Comparison of ENCODE assay signal across 19 cellular contexts in the genomic region with DNA sequence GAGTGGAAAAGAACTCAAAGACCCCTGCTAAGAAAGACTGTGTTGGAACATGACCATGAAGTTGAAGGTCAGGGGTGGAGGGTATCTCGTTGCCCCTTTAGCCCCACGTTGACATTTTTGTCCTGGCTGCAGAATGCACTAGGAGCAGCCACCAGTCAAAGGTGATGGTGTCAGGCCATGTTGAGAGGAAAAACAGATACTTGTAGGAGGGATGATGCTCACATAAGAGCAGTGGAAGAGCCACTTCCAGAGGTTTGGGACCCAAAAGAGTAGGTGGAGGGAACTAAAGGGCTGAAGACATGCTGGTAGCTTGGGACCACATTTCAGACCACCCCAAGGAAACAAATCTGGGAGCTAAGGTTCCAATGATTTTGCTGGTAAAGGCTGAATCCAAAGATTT.
"Had no signal": no experiment of that assay in that cellular context is flagged by ENCODE, and none has a peak within 500 bp of the region (broad histone marks: within the 10 kb centered on the region; RNA-seq: fewer than 3 reads in every experiment).

No MANE protein-coding gene starts in this region.

- H3K27ac Mint-ChIP-seq: T-cell had no signal

- H3K4me3 ChIP-seq: MG63 had no signal

- H3K9me3 Mint-ChIP-seq: T-cell had no signal

- H3K4me3 Mint-ChIP-seq: T-cell had no signal

- H3K9ac ChIP-seq: SK-N-SH had no signal

- H3K4me2 ChIP-seq: SK-N-SH had no signal

- H3K36me3 ChIP-seq: MG63 had no signal

- H3K9me3 ChIP-seq: MG63, SK-N-SH had no signal

- ATAC-seq: Panc1, PC-3, T-cell had no signal

- H3K36me3 Mint-ChIP-seq: T-cell had no signal

- H3K9me2 ChIP-seq: SK-N-SH had no signal

- DNase-seq: IMR-90, MG63, NCI-H1092 treated with DMSO at 0.1 percent for 48 hours, NCI-H1436, NCI-H187, NCI-H2029, NCI-H2107, NCI-H2227 treated with DMSO at 0.1 percent for 48 hours, NCI-H524, NCI-H526 treated with DMSO at 0.1 percent for 48 hours, NCI-H748 treated with DMSO at 0.1 percent for 48 hours, PC-3, SHP77, SK-N-SH, SW 1271, T-cell had no signal

- H3K27ac ChIP-seq: HL-60, RWPE1 had no signal
